In the genomic region with DNA sequence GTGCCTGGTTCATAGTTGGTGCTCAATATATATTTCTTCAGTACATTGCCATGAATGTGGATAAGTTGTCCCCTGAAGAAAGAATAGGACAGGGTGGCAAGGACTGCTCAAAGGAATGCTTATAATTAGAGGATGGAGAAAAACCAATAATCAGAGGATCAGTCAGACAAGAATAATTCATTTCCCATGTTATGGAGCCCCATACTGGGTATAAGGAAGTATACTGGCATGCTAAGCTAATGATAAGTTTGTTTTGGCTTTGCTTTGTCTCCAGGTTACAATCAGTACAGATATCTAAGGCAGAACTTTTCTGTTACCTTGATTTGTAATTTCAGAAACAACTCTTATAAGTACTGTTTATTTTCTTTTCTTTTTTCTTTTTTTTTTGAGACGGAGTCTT, we compare ENCODE assay signal across 16 cellular contexts.
"Had no signal": no experiment of that assay in that cellular context is flagged by ENCODE, and none has a peak within 500 bp of the region (broad histone marks: within the 10 kb centered on the region; RNA-seq: fewer than 3 reads in every experiment).

No MANE protein-coding gene starts in this region.

- H3K9me3 ChIP-seq: lower lobe of right lung, prostate gland, right atrium auricular region, stomach, upper lobe of right lung had no signal

- H3K27me3 ChIP-seq: foreskin keratinocyte, right atrium auricular region, stomach, upper lobe of right lung had no signal

- ATAC-seq: foreskin keratinocyte had no signal

- H3K9me3 Mint-ChIP-seq: activated CD4-positive, alpha-beta memory T cell treated with anti-CD3 and anti-CD28 coated beads, Interleukin-2, amount 10 ng/mL, durations not matched to agents 7 days and 5 days; activated naive CD4-positive, alpha-beta T cell treated with anti-CD3 and anti-CD28 coated beads for 36 hours; activated T-cell treated with anti-CD3 and anti-CD28 coated beads, Interleukin-2, amount 50 U/mL, for 24 hours; brain; mesothelial cell of epicardium had no signal

- H3K27ac Mint-ChIP-seq: activated CD4-positive, alpha-beta memory T cell treated with anti-CD3 and anti-CD28 coated beads, Interleukin-2, amount 10 ng/mL, durations not matched to agents 7 days and 5 days; activated naive CD4-positive, alpha-beta T cell treated with anti-CD3 and anti-CD28 coated beads for 36 hours; activated T-cell treated with anti-CD3 and anti-CD28 coated beads, Interleukin-2, amount 50 U/mL, for 24 hours; brain; mesothelial cell of epicardium had no signal

- H3K27ac ChIP-seq: foreskin keratinocyte, lower lobe of right lung, prostate gland, right atrium auricular region, upper lobe of right lung, VCaP had no signal

- H3K4me3 ChIP-seq: lower lobe of right lung, prostate gland, right atrium auricular region, stomach, upper lobe of right lung had no signal

- H3K27me3 Mint-ChIP-seq: activated CD4-positive, alpha-beta memory T cell treated with anti-CD3 and anti-CD28 coated beads, Interleukin-2, amount 10 ng/mL, durations not matched to agents 7 days and 5 days; activated T-cell treated with anti-CD3 and anti-CD28 coated beads, Interleukin-2, amount 50 U/mL, for 24 hours had no signal

- H3K4me3 Mint-ChIP-seq: activated CD4-positive, alpha-beta memory T cell treated with anti-CD3 and anti-CD28 coated beads, Interleukin-2, amount 10 ng/mL, durations not matched to agents 7 days and 5 days; activated naive CD4-positive, alpha-beta T cell treated with anti-CD3 and anti-CD28 coated beads for 36 hours; activated T-cell treated with anti-CD3 and anti-CD28 coated beads, Interleukin-2, amount 50 U/mL, for 24 hours; brain; mesothelial cell of epicardium had no signal

- H3K4me1 Mint-ChIP-seq: brain had no signal

- H3K36me3 ChIP-seq: lower lobe of right lung, prostate gland, right atrium auricular region, stomach, upper lobe of right lung had no signal

- H3K4me1 ChIP-seq: foreskin keratinocyte, lower lobe of right lung, prostate gland, right atrium auricular region, upper lobe of right lung had no signal

- DNase-seq: activated CD4-positive, alpha-beta memory T cell treated with anti-CD3 and anti-CD28 coated beads, Interleukin-2, amount 10 ng/mL, durations not matched to agents 7 days and 5 days; activated naive CD4-positive, alpha-beta T cell treated with anti-CD3 and anti-CD28 coated beads for 36 hours; activated T-cell treated with anti-CD3 and anti-CD28 coated beads, Interleukin-2, amount 50 U/mL, for 24 hours; caudate nucleus; foreskin keratinocyte; hypothalamus; lower lobe of right lung; occipital lobe; stomach; T-helper 2 cell; upper lobe of right lung had no signal
